8 cellular contexts compared by ENCODE assay signal in the genomic region with DNA sequence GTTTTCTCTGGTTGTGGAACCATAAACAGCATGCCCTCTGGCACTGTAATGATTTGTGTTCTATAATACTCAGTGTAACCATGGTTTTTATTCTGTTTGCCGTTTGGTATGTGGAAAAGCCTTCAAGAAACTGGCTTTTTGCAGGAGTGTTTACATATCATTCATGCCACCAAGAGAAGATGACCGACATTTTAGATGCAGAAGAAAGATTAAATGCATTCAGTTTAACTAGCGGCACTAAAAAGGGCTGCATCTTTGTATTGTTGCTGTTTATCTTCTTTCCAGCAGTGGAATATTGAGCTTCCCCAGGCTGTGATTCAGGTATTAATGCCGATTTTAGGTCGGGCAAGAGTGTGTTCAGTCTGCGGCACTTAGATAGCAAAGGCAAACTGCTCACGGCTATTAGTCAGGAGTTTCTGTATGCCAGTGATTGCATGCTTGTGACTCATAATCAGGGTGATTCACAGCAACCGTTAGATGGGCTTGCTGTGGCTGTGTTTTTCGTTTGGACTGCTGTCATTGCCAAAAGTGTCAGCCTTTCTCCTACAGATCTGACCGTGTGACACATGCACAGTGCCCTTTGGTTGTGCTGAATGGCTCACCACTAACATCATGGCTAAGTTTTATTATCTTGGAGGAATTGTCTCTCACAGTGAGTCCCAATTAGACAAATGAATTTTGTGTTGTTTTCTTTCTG.
DNase-seq lines count a peak whose midpoint lies in the region; ATAC-seq and TF ChIP-seq lines count a peak whose summit lies in the region.

No MANE protein-coding gene starts in this region.

- H3K36me3 ChIP-seq in rectal smooth muscle tissue (ENCODE audit: control insufficient read depth, insufficient read depth, low read length), result no peaks in the 10 kb centered on the region
- H3K36me3 ChIP-seq in WERI-Rb-1, result no peaks in the 10 kb centered on the region

- H3K27ac ChIP-seq in rectal smooth muscle tissue (ENCODE audit: low read depth, low read length) (peak overlapping the region; percentile 65), WERI-Rb-1 (no peak overlapping the region)

- H3K9ac ChIP-seq in rectal smooth muscle tissue (ENCODE audit: low read length), result no peak overlapping the region

- H3K4me1 ChIP-seq in rectal smooth muscle tissue (ENCODE audit: control insufficient read depth, insufficient read depth, low read length), result peaks cover 6% of the 10 kb centered on the region

- H3K27me3 ChIP-seq in rectal smooth muscle tissue (ENCODE audit: control insufficient read depth, insufficient read depth, low read length) (no peaks in the 10 kb centered on the region), WERI-Rb-1 (ENCODE audit: insufficient read depth, low read depth, severe bottlenecking) (no peaks in the 10 kb centered on the region)

- no peaks in the 10 kb centered on the region for H3K36me3 Mint-ChIP-seq in activated CD8-positive, alpha-beta memory T cell treated with anti-CD3 and anti-CD28 coated beads, Interleukin-2, amount 10 ng/mL, durations not matched to agents 7 days and 5 days
- peaks cover 2% of the 10 kb centered on the region for H3K36me3 Mint-ChIP-seq in activated CD4-positive, alpha-beta memory T cell treated with anti-CD3 and anti-CD28 coated beads for 36 hours

- no peak for DNase-seq in activated CD8-positive, alpha-beta memory T cell treated with anti-CD3 and anti-CD28 coated beads, Interleukin-2, amount 10 ng/mL, durations not matched to agents 7 days and 5 days
- DNase-seq in activated CD8-positive, alpha-beta memory T cell treated with anti-CD3 and anti-CD28 coated beads, Interleukin-2, amount 50 U/mL, for 4 hours, result no peak
- peak; percentile 68 for DNase-seq in activated CD4-positive, alpha-beta memory T cell treated with anti-CD3 and anti-CD28 coated beads for 36 hours
- DNase-seq in fibroblast of villous mesenchyme (ENCODE audit: low read depth) (peak; percentile 93), WERI-Rb-1 (no peak)

- H3K9me3 ChIP-seq in WERI-Rb-1 (ENCODE audit: severe bottlenecking), result no peaks in the 10 kb centered on the region

- POLR2A ChIA-PET in activated CD4-positive, alpha-beta memory T cell treated with anti-CD3 and anti-CD28 coated beads for 36 hours (lab: Charles Lee), result no interaction called here

- H3K4me1 Mint-ChIP-seq in activated CD8-positive, alpha-beta memory T cell treated with anti-CD3 and anti-CD28 coated beads, Interleukin-2, amount 10 ng/mL, durations not matched to agents 7 days and 5 days, result peaks cover 6% of the 10 kb centered on the region
- H3K4me1 Mint-ChIP-seq in activated CD4-positive, alpha-beta memory T cell treated with anti-CD3 and anti-CD28 coated beads for 36 hours (ENCODE audit: low read depth), result peaks cover 19% of the 10 kb centered on the region

- no peak overlapping the region for H3K27ac Mint-ChIP-seq in activated CD8-positive, alpha-beta memory T cell treated with anti-CD3 and anti-CD28 coated beads, Interleukin-2, amount 10 ng/mL, durations not matched to agents 7 days and 5 days
- H3K27ac Mint-ChIP-seq in activated CD4-positive, alpha-beta memory T cell treated with anti-CD3 and anti-CD28 coated beads for 36 hours, result peak overlapping the region; percentile 20

- no peak for TF ChIP-seq CTCF in fibroblast of villous mesenchyme (IDR thresholded peaks at IDR 0.05; ENCODE audit: insufficient read depth, low read depth, low read length)
- TF ChIP-seq CTCF in WERI-Rb-1 (IDR thresholded peaks at IDR 0.05; ENCODE audit: low read depth, low read length), result no peak

- intact Hi-C loops in activated CD4-positive, alpha-beta memory T cell treated with anti-CD3 and anti-CD28 coated beads for 36 hours (cut with micrococcal nuclease), result loop anchor here (1.0 kb wide), 1 partner anchor 52 kb away; no protein-coding TSS in a partner anchor

- H3K4me3 ChIP-seq in fibroblast of villous mesenchyme (ENCODE audit: low read depth, low read length) (peak overlapping the region; percentile 47), rectal smooth muscle tissue (ENCODE audit: low read length) (peak overlapping the region; percentile 48), WERI-Rb-1 (ENCODE audit: low read depth, low read length) (no peak overlapping the region)

- no peaks in the 10 kb centered on the region for H3K27me3 Mint-ChIP-seq in activated CD8-positive, alpha-beta memory T cell treated with anti-CD3 and anti-CD28 coated beads, Interleukin-2, amount 10 ng/mL, durations not matched to agents 7 days and 5 days
- H3K27me3 Mint-ChIP-seq in activated CD4-positive, alpha-beta memory T cell treated with anti-CD3 and anti-CD28 coated beads for 36 hours, result no peaks in the 10 kb centered on the region

- H3K4me3 Mint-ChIP-seq in activated CD8-positive, alpha-beta memory T cell treated with anti-CD3 and anti-CD28 coated beads, Interleukin-2, amount 10 ng/mL, durations not matched to agents 7 days and 5 days, result no peak overlapping the region
- H3K4me3 Mint-ChIP-seq in activated CD4-positive, alpha-beta memory T cell treated with anti-CD3 and anti-CD28 coated beads for 36 hours, result no peak overlapping the region

- CTCF ChIA-PET in activated CD8-positive, alpha-beta memory T cell treated with anti-CD3 and anti-CD28 coated beads, Interleukin-2, amount 10 ng/mL, durations not matched to agents 7 days and 5 days (lab: Charles Lee), result no interaction called here
- CTCF ChIA-PET in activated CD4-positive, alpha-beta memory T cell treated with anti-CD3 and anti-CD28 coated beads for 36 hours (lab: Charles Lee), result no interaction called here

- no peaks in the 10 kb centered on the region for H3K9me3 Mint-ChIP-seq in activated CD8-positive, alpha-beta memory T cell treated with anti-CD3 and anti-CD28 coated beads, Interleukin-2, amount 10 ng/mL, durations not matched to agents 7 days and 5 days (ENCODE audit: low read depth)
- H3K9me3 Mint-ChIP-seq in activated CD4-positive, alpha-beta memory T cell treated with anti-CD3 and anti-CD28 coated beads for 36 hours, result peaks cover under 1% of the 10 kb centered on the region

- ATAC-seq in activated CD8-positive, alpha-beta memory T cell treated with anti-CD3 and anti-CD28 coated beads, Interleukin-2, amount 10 ng/mL, durations not matched to agents 7 days and 5 days, result peak; percentile 61
- no peak for ATAC-seq in HG03469 (IDR thresholded peaks at IDR 0.05; ENCODE audit: unreplicated experiment)
- no peak for ATAC-seq in GM18502 (IDR thresholded peaks at IDR 0.05; ENCODE audit: poor library complexity, unreplicated experiment)

Comparison
In these comparisons a context has a peak if more than half of its experiments do, and no peak if none do; other contexts are left out.
1. DNase-seq: peak in activated CD4-positive, alpha-beta memory T cell treated with anti-CD3 and anti-CD28 coated beads for 36 hours (single experiment) and fibroblast of villous mesenchyme (single experiment); none in activated CD8-positive, alpha-beta memory T cell treated with anti-CD3 and anti-CD28 coated beads, Interleukin-2, amount 10 ng/mL, durations not matched to agents 7 days and 5 days (single experiment), activated CD8-positive, alpha-beta memory T cell treated with anti-CD3 and anti-CD28 coated beads, Interleukin-2, amount 50 U/mL, for 4 hours (single experiment) and WERI-Rb-1 (single experiment).